In the genomic region with DNA sequence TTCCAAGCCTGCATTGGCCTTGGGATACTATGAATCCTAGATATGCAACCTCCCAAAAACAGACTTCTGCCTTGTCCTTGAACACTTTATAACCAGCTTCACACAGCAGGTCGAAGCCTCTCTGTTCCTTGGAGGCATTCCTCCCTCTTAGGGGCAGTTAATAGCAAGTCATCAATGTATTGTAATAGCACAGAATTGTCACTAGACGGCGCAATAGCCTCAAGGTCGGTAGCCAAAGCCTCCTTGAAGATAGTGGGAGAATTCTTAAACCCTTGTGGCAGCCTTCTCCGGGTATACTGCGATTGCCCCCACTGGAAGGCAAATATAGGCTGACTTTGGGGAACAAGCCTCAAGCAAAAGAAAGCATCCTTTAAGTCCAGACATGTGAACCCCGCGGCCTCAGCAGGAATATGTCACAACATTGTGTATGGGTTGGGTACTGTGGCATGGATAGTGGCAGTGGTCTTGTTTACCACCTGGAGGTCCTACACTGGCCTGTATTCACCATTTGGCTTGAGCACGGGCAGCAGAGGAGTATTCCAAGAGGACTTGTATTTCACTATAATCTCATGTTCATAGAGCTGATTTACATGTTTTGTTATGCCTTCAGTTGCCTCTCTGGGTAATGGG, we compare ENCODE assay signal across 1 cellular context.
TF ChIP-seq lines count a peak whose summit lies in the region.

No MANE protein-coding gene starts in this region.

TF ChIP-seq in GM23338, 12 proteins besides CTCF, POLR2A, EP300 and RAD21 (continued from another document):
- no peak for TF ChIP-seq ZNF462 (CRISPR knock-in tag; IDR thresholded peaks at IDR 0.05)
- TF ChIP-seq NANOG (IDR thresholded peaks at IDR 0.05; ENCODE audit: borderline replicate concordance) = no peak
- TF ChIP-seq POLR2AphosphoS5 (IDR thresholded peaks at IDR 0.05; ENCODE audit: low read depth) = no peak
- TF ChIP-seq CREB1 (CRISPR knock-in tag; IDR thresholded peaks at IDR 0.05; ENCODE audit: low read depth) = no peak
- TF ChIP-seq, protein P1, sequence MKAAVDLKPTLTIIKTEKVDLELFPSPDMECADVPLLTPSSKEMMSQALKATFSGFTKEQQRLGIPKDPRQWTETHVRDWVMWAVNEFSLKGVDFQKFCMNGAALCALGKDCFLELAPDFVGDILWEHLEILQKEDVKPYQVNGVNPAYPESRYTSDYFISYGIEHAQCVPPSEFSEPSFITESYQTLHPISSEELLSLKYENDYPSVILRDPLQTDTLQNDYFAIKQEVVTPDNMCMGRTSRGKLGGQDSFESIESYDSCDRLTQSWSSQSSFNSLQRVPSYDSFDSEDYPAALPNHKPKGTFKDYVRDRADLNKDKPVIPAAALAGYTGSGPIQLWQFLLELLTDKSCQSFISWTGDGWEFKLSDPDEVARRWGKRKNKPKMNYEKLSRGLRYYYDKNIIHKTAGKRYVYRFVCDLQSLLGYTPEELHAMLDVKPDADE (IDR thresholded peaks at IDR 0.05) = no peak
- TF ChIP-seq ZNF114 (CRISPR knock-in tag; IDR thresholded peaks at IDR 0.05) = no peak
- no peak for TF ChIP-seq JUNB (IDR thresholded peaks at IDR 0.05; ENCODE audit: unreplicated experiment)
- no peak for TF ChIP-seq STAT1 (IDR thresholded peaks at IDR 0.05; ENCODE audit: unreplicated experiment)
TF ChIP-seq in GM23338: peak in this region for 0.
